ENCODE assay signal across 1 cellular context in the genomic region with DNA sequence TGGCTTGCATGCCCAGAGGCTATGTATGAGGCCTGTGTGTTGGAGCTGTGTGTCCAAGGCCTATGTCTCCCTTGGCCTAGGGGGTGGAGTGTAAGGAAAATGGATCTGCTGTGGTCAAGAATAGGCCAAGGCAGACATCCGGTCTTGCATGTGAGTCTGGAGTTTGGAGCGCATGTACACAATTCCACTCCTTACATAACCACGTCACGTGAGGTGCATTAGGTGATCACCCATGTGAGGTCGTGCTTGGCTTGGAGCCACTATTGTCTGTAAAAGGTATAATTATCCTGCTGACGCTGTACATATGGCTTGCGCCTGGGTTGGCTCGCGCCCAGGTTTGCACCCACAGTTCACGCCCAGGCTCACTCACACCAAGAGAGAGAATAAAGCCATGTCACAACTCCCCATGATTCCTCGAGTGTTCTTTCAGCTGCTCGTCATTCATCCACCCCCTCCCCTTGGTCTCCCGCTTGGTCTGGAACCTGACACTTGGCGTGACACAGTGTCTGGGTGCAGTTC.
TF ChIP-seq lines count a peak whose summit lies in the region.

No MANE protein-coding gene starts in this region.

TF ChIP-seq in Ishikawa, 13 proteins besides CTCF, POLR2A, EP300 and RAD21 (continued from another document):
- no peak for TF ChIP-seq ZBTB7A (IDR thresholded peaks at IDR 0.05; ENCODE audit: low read depth)
- no peak for TF ChIP-seq EGR1 (IDR thresholded peaks at IDR 0.05)
- no peak for TF ChIP-seq CREB1 (IDR thresholded peaks at IDR 0.05; ENCODE audit: low read depth)
